ENCODE assay signal across 23 cellular contexts in genomic region chr1:9367806-9368205, GRCh38.
"Had no signal": no experiment of that assay in that cellular context is flagged by ENCODE, and none has a peak within 500 bp of the region (broad histone marks: within the 10 kb centered on the region; RNA-seq: fewer than 3 reads in every experiment).

No MANE protein-coding gene starts in this region.

- H3K36me3 Mint-ChIP-seq: memory B cell; naive B cell; natural killer cell treated with Interleukin-12 subunit alpha and Interleukin-12 subunit beta and Interleukin-15 and Interleukin-18, amount 100 ng/mL, for 72 hours had no signal

- H3K9me3 Mint-ChIP-seq: memory B cell; naive B cell; natural killer cell treated with Interleukin-12 subunit alpha and Interleukin-12 subunit beta and Interleukin-15 and Interleukin-18, amount 100 ng/mL, for 72 hours; neural crest cell; stimulated activated naive CD8-positive, alpha-beta T cell treated with anti-CD3 and anti-CD28 coated beads, Interleukin-15, amount 100 ng/mL, for 72 hours had no signal

- H3K4me3 Mint-ChIP-seq: memory B cell; natural killer cell treated with Interleukin-12 subunit alpha and Interleukin-12 subunit beta and Interleukin-15 and Interleukin-18, amount 100 ng/mL, for 72 hours; neural crest cell; stimulated activated naive CD8-positive, alpha-beta T cell treated with anti-CD3 and anti-CD28 coated beads, Interleukin-15, amount 100 ng/mL, for 72 hours had no signal

- H3K9me3 ChIP-seq: mucosa of descending colon, prostate gland, right atrium auricular region, suprapubic skin, transverse colon, upper lobe of right lung, uterus had no signal

- H3K4me2 ChIP-seq: smooth muscle cell had no signal

- H3K27ac Mint-ChIP-seq: memory B cell; natural killer cell treated with Interleukin-12 subunit alpha and Interleukin-12 subunit beta and Interleukin-15 and Interleukin-18, amount 100 ng/mL, for 72 hours had no signal

- H3K36me3 ChIP-seq: prostate gland, uterus had no signal

- H3K27me3 ChIP-seq: dorsolateral prefrontal cortex, foreskin keratinocyte, right atrium auricular region, suprapubic skin, transverse colon, upper lobe of right lung, uterus had no signal

- H3K4me1 ChIP-seq: prostate gland had no signal

- H3K27me3 Mint-ChIP-seq: memory B cell; naive B cell; natural killer cell treated with Interleukin-12 subunit alpha and Interleukin-12 subunit beta and Interleukin-15 and Interleukin-18, amount 100 ng/mL, for 72 hours had no signal

- H3K4me3 ChIP-seq: dorsolateral prefrontal cortex, lung, mucosa of descending colon, prostate gland, right atrium auricular region, smooth muscle cell, suprapubic skin, transverse colon, upper lobe of right lung, uterus had no signal

- ATAC-seq: foreskin keratinocyte; mucosa of descending colon; natural killer cell treated with Interleukin-12 subunit alpha and Interleukin-12 subunit beta and Interleukin-15 and Interleukin-18, amount 100 ng/mL, for 72 hours; sciatic nerve; stimulated activated naive CD8-positive, alpha-beta T cell treated with anti-CD3 and anti-CD28 coated beads, Interleukin-15, amount 100 ng/mL, for 72 hours; upper lobe of right lung had no signal

- H3K27ac ChIP-seq: foreskin keratinocyte, prostate gland, right atrium auricular region, suprapubic skin, upper lobe of right lung had no signal

- DNase-seq: dorsolateral prefrontal cortex; effector CD4-positive, alpha-beta T cell; foreskin keratinocyte; glutamatergic neuron; mucosa of descending colon; naive B cell; stimulated activated CD4-positive, alpha-beta T cell treated with anti-CD3 and anti-CD28 coated beads, Interleukin-12 subunit alpha, Interleukin-12 subunit beta, amount 100 ng/mL, for 4 hours; stimulated activated CD4-positive, alpha-beta T cell treated with anti-CD3 and anti-CD28 coated beads, Interleukin-1b, Interleukin-23, amount 100 ng/mL, for 48 hours; stimulated activated CD4-positive, alpha-beta T cell treated with anti-CD3 and anti-CD28 coated beads, Interleukin-4, amount 100 ng/mL, for 1 hour; stimulated activated CD8-positive, alpha-beta memory T cell treated with anti-CD3 and anti-CD28 coated beads, Interleukin-4, amount 100 ng/mL, for 48 hours; stimulated activated naive CD8-positive, alpha-beta T cell treated with anti-CD3 and anti-CD28 coated beads, Interleukin-15, amount 100 ng/mL, for 72 hours; transverse colon; upper lobe of right lung; uterus had no signal
